ENCODE assay signal across 19 cellular contexts in genomic region chr11:112173152-112173551, GRCh38. TPM values are rescaled to one million over a fixed set of nuclear protein-coding genes. Genes with fewer than 3 reads are reported as not detected.
DNase-seq lines count a peak whose midpoint lies in the region; ATAC-seq, FAIRE-seq and TF ChIP-seq lines count a peak whose summit lies in the region.
"Had no signal": no experiment of that assay in that cellular context is flagged by ENCODE, and none has a peak within 500 bp of the region (broad histone marks: within the 10 kb centered on the region; RNA-seq: fewer than 3 reads in every experiment).

No MANE protein-coding gene starts in this region.

- peaks cover 24% of the 10 kb centered on the region for H3K4me1 ChIP-seq in A549
- H3K4me1 ChIP-seq in K562 (replicated peaks in 1 of 2; ENCODE audit: control insufficient read depth in 2 of 2, insufficient read depth in 2 of 2, low read length in 2 of 2): peaks cover 0 to 8% of the 10 kb centered on the region in 2 experiments; a peak in 2 of 5 replicates
- peaks cover 9% of the 10 kb centered on the region for H3K4me1 ChIP-seq in lower lobe of right lung

- H3K27me3 ChIP-seq in K562 (ENCODE audit: control insufficient read depth in 2 of 2, insufficient read depth in 2 of 2, low read length in 2 of 2): peaks cover 0 to 2% of the 10 kb centered on the region in 2 experiments; a peak in 1 of 5 replicates
- H3K27me3 ChIP-seq in lower lobe of right lung (ENCODE audit: low read depth): no peaks in the 10 kb centered on the region

- H3K4me3 ChIP-seq in A549 (no peak overlapping the region), K562 (no peak overlapping the region), lower lobe of right lung (no peak overlapping the region)

- no peak overlapping the region for H3K4me3 Mint-ChIP-seq in activated T-cell treated with anti-CD3 and anti-CD28 coated beads, Interleukin-2, amount 50 U/mL, for 24 hours
- H3K4me3 Mint-ChIP-seq: central memory CD8-positive, alpha-beta T cell; IgD-negative memory B cell had no signal

- no peaks in the 10 kb centered on the region for H3K36me3 ChIP-seq in K562 (ENCODE audit: control insufficient read depth, insufficient read depth, low read length)
- H3K36me3 ChIP-seq in lower lobe of right lung: no peaks in the 10 kb centered on the region

- TF ChIP-seq CTCF in A549 (IDR thresholded peaks at IDR 0.05): no peak
- no peak for TF ChIP-seq CTCF in K562 (IDR thresholded peaks at IDR 0.05 in 2 of 3, conservative IDR thresholded peaks at IDR 0.05 in 1 of 3; ENCODE audit: insufficient read depth in 2 of 3, low read depth in 1 of 3, low read length in 3 of 3)
- TF ChIP-seq CTCF in lower lobe of right lung (IDR thresholded peaks at IDR 0.05): no peak

- CTCF ChIA-PET in A549 (lab: Yijun Ruan, JAX): interaction anchor here (1.8 kb wide), 2 partner anchors 10 to 59 kb away, joined by 4 to 8 read pairs; no protein-coding TSS in a partner anchor
- CTCF ChIA-PET in K562 (lab: Yijun Ruan, JAX; ENCODE audit: low intra/inter-chr PET ratio): no interaction called here

- TF ChIP-seq RAD21 in A549 (conservative IDR thresholded peaks at IDR 0.05 in 1 of 2, IDR thresholded peaks at IDR 0.05 in 1 of 2) (no peak), K562 (CRISPR knock-in tag; conservative IDR thresholded peaks at IDR 0.05 in 1 of 2, IDR thresholded peaks at IDR 0.05 in 1 of 2) (no peak)

- no peak overlapping the region for H3K9ac ChIP-seq in K562 (ENCODE audit: insufficient read depth in 1 of 2, low read depth in 2 of 2, low read length in 2 of 2)

- TF ChIP-seq POLR2A in A549 (IDR thresholded peaks at IDR 0.05; ENCODE audit: low read length): no peak
- TF ChIP-seq POLR2A in K562 (conservative IDR thresholded peaks at IDR 0.05): no peak

- no peaks in the 10 kb centered on the region for H3K9me3 Mint-ChIP-seq in activated T-cell treated with anti-CD3 and anti-CD28 coated beads, Interleukin-2, amount 50 U/mL, for 24 hours
- H3K9me3 Mint-ChIP-seq: central memory CD8-positive, alpha-beta T cell; IgD-negative memory B cell had no signal

- WGBS in A549 (ENCODE audit: missing lambda C conversion rate): 45% methylated on average over 3 of the region's 3 CpGs
- 18% methylated on average over 2 of the region's 3 CpGs for WGBS in K562 (ENCODE audit: insufficient coverage, low coverage, missing lambda C conversion rate)

- H2AFZ ChIP-seq in K562 (ENCODE audit: low read depth, low read length): no peak overlapping the region

- H3K27ac Mint-ChIP-seq in activated T-cell treated with anti-CD3 and anti-CD28 coated beads, Interleukin-2, amount 50 U/mL, for 24 hours: no peak overlapping the region
- H3K27ac Mint-ChIP-seq: IgD-negative memory B cell had no signal

- H3K9me3 ChIP-seq in A549: no peaks in the 10 kb centered on the region
- no peaks in the 10 kb centered on the region for H3K9me3 ChIP-seq in K562 (replicated peaks; ENCODE audit: control insufficient read depth, insufficient read depth, low read depth, low read length)
- H3K9me3 ChIP-seq in lower lobe of right lung: no peaks in the 10 kb centered on the region

- no peaks in the 10 kb centered on the region for H3K9me1 ChIP-seq in K562 (ENCODE audit: control insufficient read depth, insufficient read depth, low read length)

- H4K20me1 ChIP-seq in K562 (replicated peaks; ENCODE audit: control insufficient read depth, insufficient read depth, low read length): peaks cover 3% of the 10 kb centered on the region; the same call in 1 of the 2 replicates

- POLR2A ChIA-PET in A549 (lab: Yijun Ruan, JAX) (interaction anchor here (1.5 kb wide), 1 partner anchor 16 kb away, joined by 6 read pairs; no protein-coding TSS in a partner anchor), K562 (lab: Yijun Ruan, JAX) (interaction anchor here (0.6 to 1.0 kb wide), 2 partner anchors 9 to 156 kb away, joined by 3 read pairs; partner anchors contain the start of gene IL18)

- in situ Hi-C loops in K562 (cut with MboI): no loop called here

- H3K4me1 Mint-ChIP-seq in activated T-cell treated with anti-CD3 and anti-CD28 coated beads, Interleukin-2, amount 50 U/mL, for 24 hours (ENCODE audit: low read depth): peaks cover 17% of the 10 kb centered on the region

- intact Hi-C loops in K562 (cut with micrococcal nuclease) (no loop called here), lower lobe of right lung (cut with DNase I) (no loop called here)

- TF ChIP-seq EP300 in A549 (IDR thresholded peaks at IDR 0.05): no peak
- TF ChIP-seq EP300 in K562 (IDR thresholded peaks at IDR 0.05; ENCODE audit: low read length): no peak

- H3K4me2 ChIP-seq in A549 (peak overlapping the region; percentile 43), K562 (ENCODE audit: insufficient read depth, low read length) (no peak overlapping the region)

- peaks cover 23% of the 10 kb centered on the region for H3K27me3 Mint-ChIP-seq in activated T-cell treated with anti-CD3 and anti-CD28 coated beads, Interleukin-2, amount 50 U/mL, for 24 hours

- FAIRE-seq in A549 (lab: Jason Lieb, UNC) (no peak), K562 (lab: Jason Lieb, UNC) (no peak)
- FAIRE-seq: H54 had no signal

- no peaks in the 10 kb centered on the region for H3K79me2 ChIP-seq in K562 (ENCODE audit: control insufficient read depth, insufficient read depth, low read length)

- BruUV-seq in K562 (replicated peaks; lab: Mats Ljungman, UMichigan): no TSS peak

- H3K27ac ChIP-seq in A549 (peak overlapping the region in 1 of 2 experiments; percentile 60; a peak in 3 of 6 replicates), K562 (ENCODE audit: extremely low read depth, low read depth, low read length) (no peak overlapping the region), lower lobe of right lung (no peak overlapping the region)
- H3K27ac ChIP-seq: VCaP had no signal

- no peaks in the 10 kb centered on the region for H3K36me3 Mint-ChIP-seq in activated T-cell treated with anti-CD3 and anti-CD28 coated beads, Interleukin-2, amount 50 U/mL, for 24 hours (ENCODE audit: low read depth)

- DNase-seq in A549 (ENCODE audit: low read depth in 1 of 2, low spot score in 1 of 2) (no peak), ELR (ENCODE audit: low read depth) (peak; percentile 30), K562 (ENCODE audit: extremely low read depth in 1 of 4, low spot score in 3 of 4) (peak in 1 of 4 experiments; percentile 11), lower lobe of right lung (peak; percentile 59)
- no peak for DNase-seq in stimulated activated CD8-positive, alpha-beta memory T cell treated with anti-CD3 and anti-CD28 coated beads, Interleukin-4, amount 100 ng/mL, for 48 hours
- no peak for DNase-seq in activated T-cell treated with anti-CD3 and anti-CD28 coated beads, Interleukin-2, amount 50 U/mL, for 24 hours
- DNase-seq: activated naive CD4-positive, alpha-beta T cell; amygdala; NCI-H187 treated with DMSO at 0.1 percent for 48 hours; NCI-H446 treated with DMSO at 0.1 percent for 48 hours; stimulated activated CD4-positive, alpha-beta T cell treated with anti-CD3 and anti-CD28 coated beads, Interleukin-15, amount 100 ng/mL, for 24 hours had no signal

- ATAC-seq in A549 (no peak), K562 (0 out of 3 replicates have a peak, but pooled peaks have one; percentile 23), lower lobe of right lung (peak; percentile 27 to 68), GM21367 (IDR thresholded peaks at IDR 0.05; ENCODE audit: unreplicated experiment) (no peak), GM19035 (IDR thresholded peaks at IDR 0.05; ENCODE audit: unreplicated experiment) (no peak)

RNA-seq across cellular contexts. Expression of gene BCO2, which starts 2.2 kb away (rescaled TPM):
- polyA plus RNA-seq in A549 (2011; rRNA removed) (1.9 and 2.1 TPM in 2 replicates), A549 (2017; fragmentation: RNase III; extraction: RNeasy Plus Mini Kit Qiagen cat#74134 plus additional on column Dnase treatment) (0.79 to 1.8 TPM (median 1.3 TPM) in 3 replicates), K562 (2011; rRNA removed) (0.52 and 0.58 TPM in 2 replicates), K562 (2014; fragmentation: Illumina TruSeq; extraction: Trizol) (0.31 and 0.61 TPM in 2 replicates), K562 (2014; fragmentation: Nextera tagmentation; extraction: Ambion mirVana) (under 1 TPM; 0.21 to 0.24 TPM), K562 (2014; rRNA removed) (0.64 and 0.90 TPM in 2 replicates)
- polyA plus RNA-seq in A549 (2012; cell fraction: cytosol; rRNA removed): 0.25 and 0.28 TPM in 2 replicates
- polyA plus RNA-seq in A549 (2012; cell fraction: nucleus; rRNA removed): 0.47 and 0.49 TPM in 2 replicates
- polyA minus RNA-seq in A549 (2011; rRNA and poly(A)+ RNA removed): 0.58 and 0.63 TPM in 2 replicates
- total RNA-seq in K562 (2011; cell fraction: chromatin; rRNA removed; ENCODE audit: low replicate concordance): 0.83 and 5.0 TPM in 2 replicates
- 0.17 and 1.4 TPM in 2 replicates for total RNA-seq in K562 (2011; cell fraction: nucleolus; rRNA removed)
- total RNA-seq in K562 (2011; cell fraction: nucleoplasm; rRNA removed): 1.4 and 3.3 TPM in 2 replicates
- total RNA-seq in K562 (2014; rRNA removed) (0.69 TPM in 1 of 2 replicates, not detected in the other), K562 (2014; rRNA removed; fragmentation: Illumina TruSeq; extraction: Trizol) (0.54 and 1.0 TPM in 2 replicates), K562 (2015; rRNA removed; fragmentation: Illumina TruSeq; extraction: Trizol) (0.91 and 1.4 TPM in 2 replicates), K562 (2021) (0.42 and 0.60 TPM in 2 replicates), lower lobe of right lung (8.9 TPM)
- 0.09 and 0.15 TPM in 2 replicates for polyA plus RNA-seq in K562 (2011; cell fraction: cytosol; rRNA removed)
- polyA plus RNA-seq in K562 (2011; cell fraction: nucleus; rRNA removed): 0.82 and 2.4 TPM in 2 replicates
- polyA plus RNA-seq in K562 (2012): 0.18 and 1.1 TPM in 2 replicates
- polyA minus RNA-seq in K562 (2011; rRNA and poly(A)+ RNA removed): 0.35 and 2.0 TPM in 2 replicates
- polyA minus RNA-seq in K562 (2011; cell fraction: cytosol; rRNA and poly(A)+ RNA removed): not detected in 2 replicates
- polyA minus RNA-seq in K562 (2011; cell fraction: nucleus; rRNA and poly(A)+ RNA removed): 0.40 and 1.3 TPM in 2 replicates

RNA-seq across cellular contexts. Expression of gene TEX12, which starts 6.0 kb away (rescaled TPM):
- polyA plus RNA-seq in A549 (2011; rRNA removed): not detected in 2 replicates
- polyA plus RNA-seq in A549 (2012; cell fraction: cytosol; rRNA removed): not detected in 2 replicates
- not detected in 2 replicates for polyA plus RNA-seq in A549 (2012; cell fraction: nucleus; rRNA removed)
- not detected in 3 replicates for polyA plus RNA-seq in A549 (2017; fragmentation: RNase III; extraction: RNeasy Plus Mini Kit Qiagen cat#74134 plus additional on column Dnase treatment)
- polyA minus RNA-seq in A549 (2011; rRNA and poly(A)+ RNA removed): not detected in 2 replicates
- total RNA-seq in K562 (2011; cell fraction: chromatin; rRNA removed; ENCODE audit: low replicate concordance): 0.39 and 0.44 TPM in 2 replicates
- total RNA-seq in K562 (2011; cell fraction: nucleolus; rRNA removed): 0.53 TPM in 1 of 2 replicates, not detected in the other
- 0.37 TPM in 1 of 2 replicates, not detected in the other for total RNA-seq in K562 (2011; cell fraction: nucleoplasm; rRNA removed)
- 0.65 TPM in 1 of 2 replicates, not detected in the other for total RNA-seq in K562 (2014; rRNA removed)
- total RNA-seq in K562 (2014; rRNA removed; fragmentation: Illumina TruSeq; extraction: Trizol): 0.73 and 1.0 TPM in 2 replicates
- 0.45 and 0.91 TPM in 2 replicates for total RNA-seq in K562 (2015; rRNA removed; fragmentation: Illumina TruSeq; extraction: Trizol)
- total RNA-seq in K562 (2021): 0.31 and 0.62 TPM in 2 replicates
- polyA plus RNA-seq in K562 (2011; rRNA removed): 0.10 and 0.28 TPM in 2 replicates
- polyA plus RNA-seq in K562 (2011; cell fraction: cytosol; rRNA removed): not detected in 2 replicates
- polyA plus RNA-seq in K562 (2011; cell fraction: nucleus; rRNA removed): not detected in 2 replicates
- 0.17 TPM in 1 of 2 replicates, not detected in the other for polyA plus RNA-seq in K562 (2012)
- 0.39 and 0.61 TPM in 2 replicates for polyA plus RNA-seq in K562 (2014; fragmentation: Illumina TruSeq; extraction: Trizol)
- 1 to 10 TPM; 1.4 to 2.3 TPM for polyA plus RNA-seq in K562 (2014; fragmentation: Nextera tagmentation; extraction: Ambion mirVana)
- 0.20 and 0.28 TPM in 2 replicates for polyA plus RNA-seq in K562 (2014; rRNA removed)
- polyA minus RNA-seq in K562 (2011; rRNA and poly(A)+ RNA removed): not detected in 2 replicates
- not detected in 2 replicates for polyA minus RNA-seq in K562 (2011; cell fraction: cytosol; rRNA and poly(A)+ RNA removed)
- polyA minus RNA-seq in K562 (2011; cell fraction: nucleus; rRNA and poly(A)+ RNA removed): not detected in 2 replicates
- total RNA-seq in lower lobe of right lung: not detected
- total RNA-seq: renal cortical epithelial cell; T-helper 1 cell treated with Interleukin-12 subunit alpha and Interleukin-12 subunit beta and Interleukin-4 antibody, amounts not matched to agents 30 ng/mL and 1 ng/mL, for 36 hours had no signal

RNA-seq across cellular contexts. Expression of gene IL18, which starts 9.3 kb away (rescaled TPM):
- polyA plus RNA-seq in A549 (2011; rRNA removed) (87.1 and 95.5 TPM in 2 replicates), A549 (2017; fragmentation: RNase III; extraction: RNeasy Plus Mini Kit Qiagen cat#74134 plus additional on column Dnase treatment) (114 to 122 TPM (median 119 TPM) in 3 replicates), K562 (2011; rRNA removed) (2.2 and 4.1 TPM in 2 replicates), K562 (2014; fragmentation: Illumina TruSeq; extraction: Trizol) (10.0 TPM in 2 replicates), K562 (2014; fragmentation: Nextera tagmentation; extraction: Ambion mirVana) (1 to 10 TPM; 5.9 to 6.1 TPM), K562 (2014; rRNA removed) (7.4 and 8.9 TPM in 2 replicates)
- polyA plus RNA-seq in A549 (2012; cell fraction: cytosol; rRNA removed): 35.4 and 37.2 TPM in 2 replicates
- 10.9 and 18.7 TPM in 2 replicates for polyA plus RNA-seq in A549 (2012; cell fraction: nucleus; rRNA removed)
- polyA minus RNA-seq in A549 (2011; rRNA and poly(A)+ RNA removed): 22.6 and 26.6 TPM in 2 replicates
- total RNA-seq in K562 (2011; cell fraction: chromatin; rRNA removed; ENCODE audit: low replicate concordance): 1.2 and 1.8 TPM in 2 replicates
- not detected in 2 replicates for total RNA-seq in K562 (2011; cell fraction: nucleolus; rRNA removed)
- total RNA-seq in K562 (2011; cell fraction: nucleoplasm; rRNA removed): 0.95 and 2.7 TPM in 2 replicates
- total RNA-seq in K562 (2014; rRNA removed) (3.3 and 5.4 TPM in 2 replicates), K562 (2014; rRNA removed; fragmentation: Illumina TruSeq; extraction: Trizol) (7.9 and 9.0 TPM in 2 replicates), K562 (2015; rRNA removed; fragmentation: Illumina TruSeq; extraction: Trizol) (7.4 and 8.0 TPM in 2 replicates), K562 (2021) (3.5 and 6.0 TPM in 2 replicates), lower lobe of right lung (48.7 TPM)
- 1.1 and 1.9 TPM in 2 replicates for polyA plus RNA-seq in K562 (2011; cell fraction: cytosol; rRNA removed)
- 0.62 and 1.1 TPM in 2 replicates for polyA plus RNA-seq in K562 (2011; cell fraction: nucleus; rRNA removed)
- polyA plus RNA-seq in K562 (2012): 8.1 and 30.0 TPM in 2 replicates
- 1.2 and 1.6 TPM in 2 replicates for polyA minus RNA-seq in K562 (2011; rRNA and poly(A)+ RNA removed)
- polyA minus RNA-seq in K562 (2011; cell fraction: cytosol; rRNA and poly(A)+ RNA removed): not detected in 2 replicates
- 0.81 and 1.1 TPM in 2 replicates for polyA minus RNA-seq in K562 (2011; cell fraction: nucleus; rRNA and poly(A)+ RNA removed)

RNA-seq across cellular contexts. Expression of gene PTS, which starts 53.1 kb away (rescaled TPM):
- polyA plus RNA-seq in A549 (2011; rRNA removed) (34.0 and 48.5 TPM in 2 replicates), A549 (2017; fragmentation: RNase III; extraction: RNeasy Plus Mini Kit Qiagen cat#74134 plus additional on column Dnase treatment) (33.6 to 34.4 TPM (median 33.9 TPM) in 3 replicates), K562 (2011; rRNA removed) (30.3 and 42.1 TPM in 2 replicates), K562 (2014; fragmentation: Illumina TruSeq; extraction: Trizol) (27.1 and 29.8 TPM in 2 replicates), K562 (2014; fragmentation: Nextera tagmentation; extraction: Ambion mirVana) (10 to 100 TPM; 70.4 to 72.7 TPM), K562 (2014; rRNA removed) (51.9 and 58.9 TPM in 2 replicates)
- 25.1 and 32.3 TPM in 2 replicates for polyA plus RNA-seq in A549 (2012; cell fraction: cytosol; rRNA removed)
- polyA plus RNA-seq in A549 (2012; cell fraction: nucleus; rRNA removed): 11.3 and 20.6 TPM in 2 replicates
- 7.6 and 10.5 TPM in 2 replicates for polyA minus RNA-seq in A549 (2011; rRNA and poly(A)+ RNA removed)
- 29.6 and 90.6 TPM in 2 replicates for total RNA-seq in K562 (2011; cell fraction: chromatin; rRNA removed; ENCODE audit: low replicate concordance)
- 18.8 and 24.5 TPM in 2 replicates for total RNA-seq in K562 (2011; cell fraction: nucleolus; rRNA removed)
- total RNA-seq in K562 (2011; cell fraction: nucleoplasm; rRNA removed): 44.4 and 73.2 TPM in 2 replicates
- total RNA-seq in K562 (2014; rRNA removed) (36.5 and 41.1 TPM in 2 replicates), K562 (2014; rRNA removed; fragmentation: Illumina TruSeq; extraction: Trizol) (40.3 and 43.0 TPM in 2 replicates), K562 (2015; rRNA removed; fragmentation: Illumina TruSeq; extraction: Trizol) (28.8 and 31.6 TPM in 2 replicates), K562 (2021) (31.9 and 38.2 TPM in 2 replicates), lower lobe of right lung (22.8 TPM)
- 11.6 and 22.2 TPM in 2 replicates for polyA plus RNA-seq in K562 (2011; cell fraction: cytosol; rRNA removed)
- polyA plus RNA-seq in K562 (2011; cell fraction: nucleus; rRNA removed): 27.5 and 32.6 TPM in 2 replicates
- 18.6 and 33.9 TPM in 2 replicates for polyA plus RNA-seq in K562 (2012)
- 19.8 and 26.8 TPM in 2 replicates for polyA minus RNA-seq in K562 (2011; rRNA and poly(A)+ RNA removed)
- 6.4 and 9.6 TPM in 2 replicates for polyA minus RNA-seq in K562 (2011; cell fraction: cytosol; rRNA and poly(A)+ RNA removed)
- polyA minus RNA-seq in K562 (2011; cell fraction: nucleus; rRNA and poly(A)+ RNA removed): 14.0 and 19.3 TPM in 2 replicates

Comparison
In these comparisons a context has a peak if more than half of its experiments do, and no peak if none do; other contexts are left out.
1. ATAC-seq: peak in K562 (single experiment) and lower lobe of right lung (2 of 2); none in A549 (0 of 2), GM21367 (single experiment) and GM19035 (single experiment).
2. DNase-seq: peak in ELR (single experiment) and lower lobe of right lung (single experiment); none in A549 (0 of 2), stimulated activated CD8-positive, alpha-beta memory T cell treated with anti-CD3 and anti-CD28 coated beads, Interleukin-4, amount 100 ng/mL, for 48 hours (single experiment) and activated T-cell treated with anti-CD3 and anti-CD28 coated beads, Interleukin-2, amount 50 U/mL, for 24 hours (single experiment).